Comparison of ENCODE assay signal across 9 cellular contexts in the genomic region with DNA sequence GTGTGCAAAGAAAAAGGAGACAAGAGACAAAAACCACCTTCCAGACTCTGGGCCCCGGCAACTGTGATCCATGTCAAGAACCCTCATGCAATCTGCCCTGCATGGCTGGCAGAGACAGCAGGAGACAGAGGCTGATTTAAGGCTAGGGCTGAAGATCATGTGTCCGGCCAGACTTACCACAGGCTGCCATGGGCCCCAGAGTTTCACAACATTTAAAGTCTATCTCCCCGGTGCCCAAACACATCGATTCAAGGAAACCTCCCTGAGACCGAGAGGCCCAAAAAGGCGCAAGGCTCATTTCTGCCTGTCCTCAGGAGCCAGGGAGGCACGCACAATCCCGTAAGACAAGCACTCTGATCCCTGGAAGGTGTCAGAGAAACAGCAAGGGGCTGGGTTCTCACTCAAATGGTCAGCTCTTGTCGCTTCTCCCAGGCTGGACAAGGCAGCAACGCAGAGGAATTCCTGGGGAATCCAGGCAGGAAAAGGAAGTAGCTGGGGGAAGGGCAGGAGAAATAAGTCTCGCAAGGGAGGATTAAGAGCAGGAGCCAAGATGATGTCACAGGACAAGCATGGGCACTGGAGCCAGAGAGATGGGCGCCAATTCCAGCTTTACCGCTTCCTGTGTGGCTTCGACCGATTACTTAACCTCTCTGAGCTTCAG.
A peak's percentile ranks its signal among the peaks of the same experiment; 100 is the strongest.
DNase-seq lines count a peak whose midpoint lies in the region; ATAC-seq and TF ChIP-seq lines count a peak whose summit lies in the region.
"Had no signal": no experiment of that assay in that cellular context is flagged by ENCODE, and none has a peak within 500 bp of the region (broad histone marks: within the 10 kb centered on the region; RNA-seq: fewer than 3 reads in every experiment).

No MANE protein-coding gene starts in this region.

- TF ChIP-seq CTCF in cardiac fibroblast (IDR thresholded peaks at IDR 0.05; ENCODE audit: low read depth, low read length) (no peak), thyroid gland (IDR thresholded peaks at IDR 0.05) (no peak)

- WGBS in thyroid gland, 2 donors, result 54 to 62% methylated on average over 13 to 15 of the region's 15 CpGs

- peak; percentile 53 for ATAC-seq in left lobe of liver
- no peak for ATAC-seq in GM21423 (IDR thresholded peaks at IDR 0.05; ENCODE audit: unreplicated experiment)

- peak overlapping the region; percentile 23 to 45 for H3K4me3 ChIP-seq in cardiac fibroblast (replicated peaks in 1 of 2; ENCODE audit: low read depth in 2 of 2, low read length in 2 of 2)
- H3K4me3 ChIP-seq in thyroid gland (replicated peaks in 1 of 3), result no peak overlapping the region

- intact Hi-C loops in thyroid gland (cut with DNase I), result no loop called here

- H3K27ac ChIP-seq in thyroid gland, result peak overlapping the region; percentile 44 to 77 (median 71)
- H3K27ac ChIP-seq: neutrophil had no signal

- no peak for TF ChIP-seq POLR2A in thyroid gland (IDR thresholded peaks at IDR 0.05)

- H3K9me3 ChIP-seq in thyroid gland, result no peaks in the 10 kb centered on the region
- H3K9me3 ChIP-seq: neutrophil had no signal

- H3K36me3 ChIP-seq in thyroid gland, result no peaks in the 10 kb centered on the region
- H3K36me3 ChIP-seq: neutrophil had no signal

- DNase-seq in M059J (ENCODE audit: low read depth), result peak; percentile 58
- peak; percentile 94 to 96 for DNase-seq in cardiac fibroblast (ENCODE audit: low read depth in 2 of 2)
- no peak for DNase-seq in left lobe of liver (ENCODE audit: low spot score)
- peak; percentile 34 to 37 for DNase-seq in thyroid gland
- DNase-seq in COLO829 (ENCODE audit: low spot score), result no peak
- no peak for DNase-seq in UCSD-AML1 (lab: John Stamatoyannopoulos, UW; ENCODE audit: unreplicated experiment)
- DNase-seq in NCI-H1048 (lab: John Stamatoyannopoulos, UW), result no peak

- H3K4me1 ChIP-seq in thyroid gland, result peaks cover 21 to 42% of the 10 kb centered on the region in 2 donors

- no peaks in the 10 kb centered on the region for H3K27me3 ChIP-seq in thyroid gland
- H3K27me3 ChIP-seq: neutrophil had no signal

Comparison
In these comparisons a context has a peak if more than half of its experiments do, and no peak if none do; other contexts are left out.
1. DNase-seq: peak in M059J (single experiment), cardiac fibroblast (2 of 2) and thyroid gland (2 of 2); none in left lobe of liver (single experiment), COLO829 (single experiment), UCSD-AML1 (single experiment) and NCI-H1048 (single experiment).
2. H3K4me3 ChIP-seq: peak in cardiac fibroblast (2 of 2); none in thyroid gland (0 of 3).